In genomic region chr1:39798859-39799769, GRCh38 we compare ENCODE assay signal across 8 cellular contexts. TPM values are rescaled to one million over a fixed set of nuclear protein-coding genes. Genes with fewer than 3 reads are reported as not detected.
DNase-seq lines count a peak whose midpoint lies in the region; ATAC-seq, FAIRE-seq and TF ChIP-seq lines count a peak whose summit lies in the region.
"Not testable (repeated sequence)": the region's sequence is repeated elsewhere in the genome, so short reads cannot be mapped to it uniquely, and the experiment has no call there.

No MANE protein-coding gene starts in this region.

- not testable (repeated sequence) for H3K36me3 ChIP-seq in WERI-Rb-1; GM12878 (ENCODE audit: control insufficient read depth in 2 of 2, insufficient read depth in 2 of 2, low read length in 1 of 2)

- TF ChIP-seq RAD21 in GM12878 (IDR thresholded peaks at IDR 0.05; ENCODE audit: insufficient read depth, low read depth, low read length) = not testable (repeated sequence)

- not testable (repeated sequence) for TF ChIP-seq EP300 in GM12878 (IDR thresholded peaks at IDR 0.05; ENCODE audit: borderline replicate concordance in 1 of 2, control insufficient read depth in 1 of 2, low read depth in 2 of 2, low read length in 2 of 2)

- POLR2A ChIA-PET in GM12878 (lab: Charles Lee) = interaction anchor here (0.7 to 1.5 kb wide), 5 partner anchors 9 to 677 kb away, joined by 3 to 4 read pairs (median 3); no protein-coding TSS in a partner anchor

- SMC1A ChIA-PET in GM12878 (lab: Charles Lee; ENCODE audit: uncharacterized antibody, unreplicated experiment) = interaction anchor here (0.7 to 2.4 kb wide), 14 partner anchors 9 to 240 kb away, joined by 3 to 5 read pairs (median 3); partner anchors contain the start of gene PPIE

- CTCF ChIA-PET in GM12878 (lab: Yijun Ruan, JAX) = interaction anchor here (0.6 to 5.2 kb wide), 34 partner anchors 9 to 625 kb away, joined by 3 to 39 read pairs (median 4); partner anchors contain the start of genes NT5C1A and PPIE

- intact Hi-C loops in GM12878 (cut with micrococcal nuclease; ENCODE audit: unreplicated experiment) = loop anchor here (1.0 to 5.0 kb wide), 2 partner anchors 97 to 192 kb away; no protein-coding TSS in a partner anchor

- DNase-seq in AML-193 (lab: John Stamatoyannopoulos, UW) (peak; percentile 88 to 91), NCI-H2081 treated with DMSO at 0.1 percent for 48 hours (lab: John Stamatoyannopoulos, UW) (peak; percentile 56), WERI-Rb-1 (peak; percentile 47), GM12878 (ENCODE audit: low read depth, low spot score) (peak; percentile 78), islet precursor cell (peak; percentile 74)
- DNase-seq in stimulated activated CD4-positive, alpha-beta T cell treated with anti-CD3 and anti-CD28 coated beads, Interleukin-15, amount 100 ng/mL, for 48 hours (ENCODE audit: low read depth in 2 of 2) = peak; percentile 87 to 88

- RAD21 ChIA-PET in GM12878 (lab: Charles Lee; ENCODE audit: unreplicated experiment) = interaction anchor here (0.7 to 3.4 kb wide), 11 partner anchors 10 to 193 kb away, joined by 3 to 9 read pairs (median 3); partner anchors contain the start of genes BMP8B and PPIE

- TSS peak; percentile 66 for BruUV-seq in GM12878 (replicated peaks; lab: Mats Ljungman, UMichigan)

- TF ChIP-seq CTCF in WERI-Rb-1 (IDR thresholded peaks at IDR 0.05; ENCODE audit: low read depth, low read length) (peak; percentile 15; the same call in 1 of the 2 replicates), GM12878 (IDR thresholded peaks at IDR 0.05 in 2 of 3, conservative IDR thresholded peaks at IDR 0.05 in 1 of 3; ENCODE audit: control insufficient read depth in 2 of 3, extremely low read depth in 1 of 3, insufficient read depth in 1 of 3, low read depth in 3 of 3, low read length in 3 of 3) (peak in 2 of 3 experiments; percentile 43 to 49; a peak in 3 of 6 replicates)

- H3K4me3 ChIP-seq in WERI-Rb-1 (ENCODE audit: low read depth, low read length); GM12878: not testable (repeated sequence)

- H4K20me1 ChIP-seq in GM12878 (ENCODE audit: control insufficient read depth, insufficient read depth) = not testable (repeated sequence)

- FAIRE-seq in GM12878 (lab: Jason Lieb, UNC) = peak; percentile 96

- peak; percentile 61 for TF ChIP-seq POLR2A in GM12878 (IDR thresholded peaks at IDR 0.05; ENCODE audit: low read depth, low read length)

- not testable (repeated sequence) for H3K79me2 ChIP-seq in GM12878 (ENCODE audit: control insufficient read depth, insufficient read depth, low read length)

- peak overlapping the region; percentile 44 for H3K4me2 ChIP-seq in GM12878 (ENCODE audit: control insufficient read depth, insufficient read depth)

- H3K27ac ChIP-seq in WERI-Rb-1 = not testable (repeated sequence)
- H3K27ac ChIP-seq in GM12878 (ENCODE audit: control insufficient read depth, insufficient read depth) = peak overlapping the region; percentile 53

- in situ Hi-C loops in GM12878 (cut with MboI) = not testable (repeated sequence)

- H3K4me1 ChIP-seq in GM12878 (ENCODE audit: control insufficient read depth, insufficient read depth, low read length) = not testable (repeated sequence)

- peak overlapping the region; percentile 8; the same call in 1 of the 2 replicates for H3K9ac ChIP-seq in GM12878 (ENCODE audit: control insufficient read depth, insufficient read depth, low read length)

- 18% methylated on average over 17 of the region's 26 CpGs for WGBS in GM12878 (ENCODE audit: insufficient coverage, insufficient replicate concordance, low lambda C conversion rate, missing lambda C conversion rate)

- peak overlapping the region; percentile 96 for H2AFZ ChIP-seq in GM12878 (ENCODE audit: control insufficient read depth, low read depth, low read length)

- H3K9me3 ChIP-seq in WERI-Rb-1 (ENCODE audit: severe bottlenecking); GM12878 (replicated peaks; ENCODE audit: control insufficient read depth, insufficient read depth, low read length): not testable (repeated sequence)

- H3K27me3 ChIP-seq in WERI-Rb-1 (ENCODE audit: insufficient read depth, low read depth, severe bottlenecking); GM12878 (replicated peaks in 1 of 2; ENCODE audit: control insufficient read depth in 2 of 2, insufficient read depth in 2 of 2, low read length in 1 of 2): not testable (repeated sequence)

- ATAC-seq in GM18907 (IDR thresholded peaks at IDR 0.05; ENCODE audit: unreplicated experiment) (peak; percentile 91), HG02973 (IDR thresholded peaks at IDR 0.05; ENCODE audit: unreplicated experiment) (peak; percentile 85), GM12878 (peak; percentile 96)

TF ChIP-seq in GM12878, 131 proteins besides CTCF, POLR2A, EP300 and RAD21 (continues in another document):
- TF ChIP-seq RAD51 (IDR thresholded peaks at IDR 0.05) (peak; percentile 90), POLR2AphosphoS5 (IDR thresholded peaks at IDR 0.05; ENCODE audit: low read length) (0 out of 2 replicates have a peak, but pooled peaks have one; percentile 50), SKIL (IDR thresholded peaks at IDR 0.05; ENCODE audit: low read depth, poor library complexity, severe bottlenecking) (peak; percentile 24), RELB (IDR thresholded peaks at IDR 0.05; ENCODE audit: low read depth) (peak; percentile 18; the same call in 1 of the 2 replicates), BCL11A (IDR thresholded peaks at IDR 0.05; ENCODE audit: low read depth, low read length) (peak; percentile 23; the same call in 1 of the 2 replicates)

RNA-seq across cellular contexts. Expression of gene BMP8B, which starts 10.4 kb away (rescaled TPM):
- 1.2 and 2.0 TPM in 2 replicates for total RNA-seq in GM12878 (2013; cell fraction: nucleolus; rRNA removed)
- total RNA-seq in GM12878 (2014; rRNA removed) (0.71 and 1.2 TPM in 2 replicates), GM12878 (2014; rRNA removed; fragmentation: Illumina TruSeq; extraction: Trizol) (0.37 and 0.49 TPM in 2 replicates), GM12878 (2021) (1.2 TPM in 2 replicates)
- 0.71 TPM for polyA plus RNA-seq in GM12878 (2011; ENCODE audit: low read depth)
- polyA plus RNA-seq in GM12878 (2011; rRNA removed) (0.55 and 0.56 TPM in 2 replicates), GM12878 (2014; fragmentation: Illumina TruSeq; extraction: Trizol) (1.00 and 1.0 TPM in 2 replicates), GM12878 (2014; fragmentation: Nextera tagmentation; extraction: Ambion mirVana) (under 1 TPM; 0.23 to 0.37 TPM), GM12878 (2014; rRNA removed) (1.00 and 1.0 TPM in 2 replicates), GM12878 (2016; fragmentation: Nextera tagmentation; extraction: Ambion mirVana) (under 1 TPM; 0.09 to 0.23 TPM)
- polyA plus RNA-seq in GM12878 (2011; cell fraction: cytosol; rRNA removed) = 0.62 and 0.76 TPM in 2 replicates
- 0.96 and 1.1 TPM in 2 replicates for polyA plus RNA-seq in GM12878 (2011; cell fraction: nucleus; rRNA removed)
- polyA plus RNA-seq in GM12878 (2012) = 1.0 and 1.3 TPM in 2 replicates
- polyA minus RNA-seq in GM12878 (2011; rRNA and poly(A)+ RNA removed) = 0.88 and 1.1 TPM in 2 replicates
- 0.53 TPM in 1 of 2 replicates, not detected in the other for polyA minus RNA-seq in GM12878 (2011; cell fraction: cytosol; rRNA and poly(A)+ RNA removed)
- polyA minus RNA-seq in GM12878 (2011; cell fraction: nucleus; rRNA and poly(A)+ RNA removed) = 0.12 and 0.48 TPM in 2 replicates

RNA-seq across cellular contexts. Expression of gene OXCT2, which starts 28.0 kb away (rescaled TPM):
- total RNA-seq in GM12878 (2013; cell fraction: nucleolus; rRNA removed) = 4.1 and 4.9 TPM in 2 replicates
- total RNA-seq in GM12878 (2014; rRNA removed) (0.79 and 1.1 TPM in 2 replicates), GM12878 (2014; rRNA removed; fragmentation: Illumina TruSeq; extraction: Trizol) (0.69 and 1.0 TPM in 2 replicates), GM12878 (2021) (0.98 and 1.9 TPM in 2 replicates)
- 0.43 TPM for polyA plus RNA-seq in GM12878 (2011; ENCODE audit: low read depth)
- polyA plus RNA-seq in GM12878 (2011; rRNA removed) (0.29 and 0.39 TPM in 2 replicates), GM12878 (2014; fragmentation: Illumina TruSeq; extraction: Trizol) (0.13 and 0.57 TPM in 2 replicates), GM12878 (2014; fragmentation: Nextera tagmentation; extraction: Ambion mirVana) (under 1 TPM; 0.06 to 0.31 TPM), GM12878 (2014; rRNA removed) (1.7 and 1.8 TPM in 2 replicates), GM12878 (2016; fragmentation: Nextera tagmentation; extraction: Ambion mirVana) (under 1 TPM; 0.40 to 0.60 TPM)
- 0.39 and 0.53 TPM in 2 replicates for polyA plus RNA-seq in GM12878 (2011; cell fraction: cytosol; rRNA removed)
- polyA plus RNA-seq in GM12878 (2011; cell fraction: nucleus; rRNA removed) = 1.9 and 2.1 TPM in 2 replicates
- 0.53 and 0.81 TPM in 2 replicates for polyA plus RNA-seq in GM12878 (2012)
- 0.44 and 0.72 TPM in 2 replicates for polyA minus RNA-seq in GM12878 (2011; rRNA and poly(A)+ RNA removed)
- polyA minus RNA-seq in GM12878 (2011; cell fraction: cytosol; rRNA and poly(A)+ RNA removed) = not detected in 2 replicates
- polyA minus RNA-seq in GM12878 (2011; cell fraction: nucleus; rRNA and poly(A)+ RNA removed) = 0.36 and 0.67 TPM in 2 replicates
